Comparison of ENCODE assay signal across 8 cellular contexts in genomic region chr7:50610521-50611277, GRCh38. TPM values are rescaled to one million over a fixed set of nuclear protein-coding genes. Genes with fewer than 3 reads are reported as not detected.
DNase-seq lines count a peak whose midpoint lies in the region; ATAC-seq and TF ChIP-seq lines count a peak whose summit lies in the region.

No MANE protein-coding gene starts in this region.

- intact Hi-C loops in MCF 10A (cut with micrococcal nuclease) (no loop called here), breast epithelium (cut with DNase I; ENCODE audit: low total_unique reads) (no loop called here), prostate gland (cut with DNase I) (loop anchor here (10.0 kb wide), 1 partner anchor 64 kb away; no protein-coding TSS in a partner anchor)

- H3K27ac ChIP-seq in breast epithelium (no peak overlapping the region), prostate gland (no peak overlapping the region)

- H3K36me3 Mint-ChIP-seq in MCF 10A (ENCODE audit: insufficient read depth, unreplicated experiment) (peaks cover 35% of the 10 kb centered on the region), mesothelial cell of epicardium (peaks cover 24% of the 10 kb centered on the region)

- TF ChIP-seq POLR2A in breast epithelium (IDR thresholded peaks at IDR 0.05), result no peak
- TF ChIP-seq POLR2A in prostate gland (IDR thresholded peaks at IDR 0.05), result no peak

- H3K27me3 ChIP-seq in breast epithelium (no peaks in the 10 kb centered on the region), prostate gland (replicated peaks; ENCODE audit: insufficient read depth) (no peaks in the 10 kb centered on the region)

- in situ Hi-C loops in astrocyte of the cerebellum (cut with HindIII; ENCODE audit: low sequenced_read_pairs), result no loop called here

- H3K4me1 Mint-ChIP-seq in MCF 10A (ENCODE audit: insufficient read depth, unreplicated experiment), result peaks cover 14% of the 10 kb centered on the region
- H3K4me1 Mint-ChIP-seq in stimulated activated naive CD8-positive, alpha-beta T cell treated with anti-CD3 and anti-CD28 coated beads, Interleukin-15, amount 100 ng/mL, for 72 hours, result peaks cover 38% of the 10 kb centered on the region
- H3K4me1 Mint-ChIP-seq in mesothelial cell of epicardium, result no peaks in the 10 kb centered on the region

- ATAC-seq in stimulated activated naive CD8-positive, alpha-beta T cell treated with anti-CD3 and anti-CD28 coated beads, Interleukin-15, amount 100 ng/mL, for 72 hours, result peak; percentile 93

- 70% methylated on average over 6 of the region's 6 CpGs for WGBS in prostate gland

- no TSS peak for BruUV-seq in MCF 10A (replicated peaks; lab: Mats Ljungman, UMichigan)

- no peak overlapping the region for H3K4me3 Mint-ChIP-seq in MCF 10A (ENCODE audit: unreplicated experiment)
- no peak overlapping the region for H3K4me3 Mint-ChIP-seq in stimulated activated naive CD8-positive, alpha-beta T cell treated with anti-CD3 and anti-CD28 coated beads, Interleukin-15, amount 100 ng/mL, for 72 hours
- no peak overlapping the region for H3K4me3 Mint-ChIP-seq in mesothelial cell of epicardium

- DNase-seq in MCF 10A (ENCODE audit: unreplicated experiment), result peak; percentile 72
- no peak for DNase-seq in breast epithelium (ENCODE audit: low spot score in 2 of 2)
- DNase-seq in NOMO-1 treated with DMSO at 0.1 percent for 48 hours (lab: John Stamatoyannopoulos, UW; ENCODE audit: unreplicated experiment), result peak; percentile 93
- DNase-seq in astrocyte of the cerebellum (ENCODE audit: low read depth), result peak; percentile 78
- peak; percentile 37 to 63 for DNase-seq in stimulated activated naive CD8-positive, alpha-beta T cell treated with anti-CD3 and anti-CD28 coated beads, Interleukin-15, amount 100 ng/mL, for 72 hours
- no peak for DNase-seq in mesothelial cell of epicardium (ENCODE audit: low spot score in 2 of 2, unreplicated experiment in 2 of 2)
- DNase-seq in prostate gland (ENCODE audit: low spot score), result no peak
- no peak for DNase-seq in superior temporal gyrus (ENCODE audit: extremely low spot score)

- H3K27ac Mint-ChIP-seq in MCF 10A (ENCODE audit: low read depth, unreplicated experiment), result peak overlapping the region; percentile 21
- peak overlapping the region in 1 of 2 donors; percentile 36 for H3K27ac Mint-ChIP-seq in stimulated activated naive CD8-positive, alpha-beta T cell treated with anti-CD3 and anti-CD28 coated beads, Interleukin-15, amount 100 ng/mL, for 72 hours
- H3K27ac Mint-ChIP-seq in mesothelial cell of epicardium, result no peak overlapping the region

- CTCF ChIA-PET in MCF 10A (lab: Yijun Ruan, JAX), result interaction anchor here (0.6 to 6.4 kb wide), 3 partner anchors 23 to 756 kb away, joined by 3 to 48 read pairs (median 5); no protein-coding TSS in a partner anchor

- H3K9me3 Mint-ChIP-seq in MCF 10A (ENCODE audit: unreplicated experiment) (no peaks in the 10 kb centered on the region), mesothelial cell of epicardium (no peaks in the 10 kb centered on the region)
- peaks cover 6 to 13% of the 10 kb centered on the region in 2 donors for H3K9me3 Mint-ChIP-seq in stimulated activated naive CD8-positive, alpha-beta T cell treated with anti-CD3 and anti-CD28 coated beads, Interleukin-15, amount 100 ng/mL, for 72 hours

- TF ChIP-seq CTCF in MCF 10A (IDR thresholded peaks at IDR 0.05; ENCODE audit: unreplicated experiment) (no peak), breast epithelium (IDR thresholded peaks at IDR 0.05) (no peak), astrocyte of the cerebellum (IDR thresholded peaks at IDR 0.05; ENCODE audit: low read depth, low read length, missing control alignments) (no peak), mesothelial cell of epicardium (IDR thresholded peaks at IDR 0.05; ENCODE audit: unreplicated experiment) (no peak), prostate gland (IDR thresholded peaks at IDR 0.05) (no peak)

- H3K9me3 ChIP-seq in breast epithelium (no peaks in the 10 kb centered on the region), prostate gland (no peaks in the 10 kb centered on the region)

- H3K27me3 Mint-ChIP-seq in MCF 10A (ENCODE audit: insufficient read depth, unreplicated experiment) (no peaks in the 10 kb centered on the region), mesothelial cell of epicardium (ENCODE audit: low read depth) (no peaks in the 10 kb centered on the region)
- peaks cover 14% of the 10 kb centered on the region for H3K27me3 Mint-ChIP-seq in stimulated activated naive CD8-positive, alpha-beta T cell treated with anti-CD3 and anti-CD28 coated beads, Interleukin-15, amount 100 ng/mL, for 72 hours

- H3K36me3 ChIP-seq in breast epithelium, result no peaks in the 10 kb centered on the region
- peaks cover 0 to 11% of the 10 kb centered on the region in 2 donors for H3K36me3 ChIP-seq in prostate gland

- POLR2A ChIA-PET in MCF 10A (lab: Yijun Ruan, JAX), result no interaction called here

- no peaks in the 10 kb centered on the region for H3K4me1 ChIP-seq in breast epithelium
- no peaks in the 10 kb centered on the region for H3K4me1 ChIP-seq in prostate gland (replicated peaks)

- no peak overlapping the region for H3K4me3 ChIP-seq in breast epithelium
- H3K4me3 ChIP-seq in astrocyte of the cerebellum (ENCODE audit: low read depth, low read length), result no peak overlapping the region
- no peak overlapping the region for H3K4me3 ChIP-seq in prostate gland

RNA-seq across cellular contexts. Expression of gene DDC, which starts 45.5 kb away (rescaled TPM):
- 0.64 and 0.79 TPM in 2 replicates for total RNA-seq in MCF 10A (2022)
- under 1 TPM in 2 of 3 donors, not detected in 1; 0.29 to 0.33 TPM for total RNA-seq in breast epithelium
- total RNA-seq in mesothelial cell of epicardium, result not detected in 3 replicates
- 1 to 10 TPM; 1.5 to 1.9 TPM for total RNA-seq in prostate gland

Comparison
In these comparisons a context has a peak if more than half of its experiments do, and no peak if none do; other contexts are left out.
1. DNase-seq: peak in MCF 10A (single experiment), NOMO-1 treated with DMSO at 0.1 percent for 48 hours (single experiment), astrocyte of the cerebellum (single experiment) and stimulated activated naive CD8-positive, alpha-beta T cell treated with anti-CD3 and anti-CD28 coated beads, Interleukin-15, amount 100 ng/mL, for 72 hours (2 of 2); none in breast epithelium (0 of 2), mesothelial cell of epicardium (0 of 2), prostate gland (single experiment) and superior temporal gyrus (single experiment).